Comparison of ENCODE assay signal across 1 cellular context in the genomic region with DNA sequence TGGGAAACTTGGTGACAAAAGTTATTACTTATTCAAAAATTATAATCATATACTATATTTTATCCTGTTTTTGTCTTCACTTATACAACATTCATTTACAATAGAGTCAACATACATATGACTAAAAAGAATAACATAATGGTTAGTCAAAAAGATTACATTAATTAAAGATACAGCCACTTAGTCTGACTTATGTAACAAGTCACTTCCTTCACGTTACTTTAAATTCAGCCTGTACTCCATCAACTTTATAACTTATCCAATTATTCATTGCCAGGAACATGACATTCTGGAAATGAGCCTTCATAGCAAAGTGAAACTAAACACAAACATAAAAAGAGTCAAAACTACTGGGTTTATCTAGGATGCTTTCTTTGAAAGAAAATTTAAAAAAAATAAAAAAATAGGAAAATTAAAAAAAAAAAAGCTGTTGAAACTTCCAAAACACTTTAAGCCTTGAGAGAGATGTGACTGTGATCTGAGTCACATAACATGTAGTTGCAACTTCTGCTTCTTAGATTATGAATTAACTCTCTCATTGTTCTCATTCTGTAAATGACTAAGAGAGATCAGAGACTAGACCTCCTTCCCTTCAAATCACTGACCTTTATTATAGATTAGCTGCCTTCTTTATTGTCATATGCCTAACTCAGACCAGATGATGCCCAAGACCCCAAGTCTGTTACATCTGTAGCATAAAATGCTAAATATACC.
TF ChIP-seq lines count a peak whose summit lies in the region.

No MANE protein-coding gene starts in this region.

TF ChIP-seq in HepG2, 621 proteins besides CTCF, POLR2A, EP300 and RAD21 (continued from another document):
- no peak for TF ChIP-seq ZNF780A (CRISPR knock-in tag; IDR thresholded peaks at IDR 0.05)
